ENCODE assay signal across 4 cellular contexts in the genomic region with DNA sequence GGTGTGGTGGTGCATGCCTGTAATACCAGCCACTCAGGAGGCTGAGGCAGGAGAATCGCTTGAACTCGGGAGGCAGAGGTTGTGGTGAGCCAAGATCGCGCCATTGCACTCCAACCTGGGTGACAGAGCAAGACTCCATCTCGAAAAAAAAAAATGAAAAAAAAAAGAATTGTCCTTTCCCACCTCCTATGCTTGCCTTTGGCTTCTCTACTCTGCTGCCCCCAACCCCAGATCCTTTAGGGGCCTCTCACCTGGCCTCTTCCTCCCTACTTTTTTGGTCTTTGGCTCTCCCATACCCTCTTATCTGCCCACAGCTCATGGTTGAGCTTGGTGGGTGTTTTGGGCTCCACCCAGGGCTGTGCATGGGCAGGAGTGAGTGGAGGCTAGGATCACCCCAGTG. TPM values are rescaled to one million over a fixed set of nuclear protein-coding genes. Genes with fewer than 3 reads are reported as not detected.
"Had no signal": no experiment of that assay in that cellular context is flagged by ENCODE, and none has a peak within 500 bp of the region (broad histone marks: within the 10 kb centered on the region; RNA-seq: fewer than 3 reads in every experiment).

No MANE protein-coding gene starts in this region.

RNA-seq across cellular contexts. Expression of gene UCN2, which starts 57.6 kb away (rescaled TPM):
- total RNA-seq: activated CD8-positive, alpha-beta memory T cell treated with anti-CD3 and anti-CD28 coated beads for 36 hours; colonic mucosa; mesenteric fat pad; T-helper 1 cell treated with Interleukin-12 subunit alpha and Interleukin-12 subunit beta and Interleukin-4 antibody, amounts not matched to agents 30 ng/mL and 1 ng/mL, for 36 hours had no signal
